23 cellular contexts compared by ENCODE assay signal in genomic region chr7:44331682-44332081, GRCh38. TPM values are rescaled to one million over a fixed set of nuclear protein-coding genes. Genes with fewer than 3 reads are reported as not detected.
"Had no signal": no experiment of that assay in that cellular context is flagged by ENCODE, and none has a peak within 500 bp of the region (broad histone marks: within the 10 kb centered on the region; RNA-seq: fewer than 3 reads in every experiment).

No MANE protein-coding gene starts in this region.

- H3K4me3 ChIP-seq: MG63 had no signal

- H3K36me3 ChIP-seq: MG63 had no signal

- H3K27me3 ChIP-seq: MG63 had no signal

- DNase-seq: activated CD4-positive, alpha-beta memory T cell treated with anti-CD3 and anti-CD28 coated beads, Interleukin-2, amount 10 ng/mL, durations not matched to agents 7 days and 5 days; activated CD4-positive, CD25-positive, alpha-beta regulatory T cell; activated CD8-positive, alpha-beta memory T cell treated with anti-CD3 and anti-CD28 coated beads, Interleukin-2, amount 50 U/mL, for 4 hours; activated gamma-delta T cell treated with Interleukin-2 at 50 U/mL for 16 hours; activated naive CD4-positive, alpha-beta T cell treated with anti-CD3 and anti-CD28 coated beads, Interleukin-2, amount 10 ng/mL, durations not matched to agents 7 days and 5 days; activated naive CD8-positive, alpha-beta T cell treated with anti-CD3 and anti-CD28 coated beads for 36 hours; activated T-cell treated with anti-CD3 and anti-CD28 coated beads, Interleukin-2, amount 50 U/mL, for 72 hours; MG63; MV-4-11; NCI-H1092 treated with DMSO at 0.1 percent for 48 hours; NCI-H1417 treated with DMSO at 0.1 percent for 48 hours; NCI-H1694 treated with DMSO at 0.1 percent for 48 hours; NCI-H2029 treated with DMSO at 0.1 percent for 48 hours; NCI-H345; NCI-H510A; NCI-H526 treated with DMSO at 0.1 percent for 48 hours; NCI-H82; SIG-M5; T-helper 17 cell; T-helper 9 cell had no signal

- H3K9me3 ChIP-seq: MG63 had no signal

- ATAC-seq: activated T-cell treated with anti-CD3 and anti-CD28 coated beads, Interleukin-2, amount 50 U/mL, for 72 hours; Panc1; T-helper 17 cell had no signal

- H3K27ac ChIP-seq: VCaP had no signal

RNA-seq across cellular contexts. Expression of gene CAMK2B, which starts 6.3 kb away (rescaled TPM):
- total RNA-seq: activated CD4-positive, alpha-beta T cell treated with anti-CD3 and anti-CD28 coated beads, Interleukin-2, amount 10 ng/mL, durations not matched to agents 7 days and 5 days had no signal
